Comparison of ENCODE assay signal across 8 cellular contexts in genomic region chr16:81778861-81779539, GRCh38. TPM values are rescaled to one million over a fixed set of nuclear protein-coding genes. Genes with fewer than 3 reads are reported as not detected.
DNase-seq lines count a peak whose midpoint lies in the region; ATAC-seq and TF ChIP-seq lines count a peak whose summit lies in the region.

Gene PLCG2 (plus strand): TSS chr16:81779291. CDS start chr16:81785990, 6,699 bp downstream.

- H3K4me3 ChIP-seq in BLaER1 treated with 17β-estradiol and CSF1 and Interleukin-3, amounts not matched to agents 10 nM and 100 nM: peak within 1 kb of the TSS; percentile 88 to 100 (median 98)
- H3K4me3 ChIP-seq in PC-9 (peak within 1 kb of the TSS; percentile 66), transverse colon (peak within 1 kb of the TSS; percentile 19 to 70 (median 64))

- in situ Hi-C loops in transverse colon (cut with MboI; ENCODE audit: low pct_ligation_motif_present in 1 of 4, low pct_unique_long_range_greater_than_20kb in 1 of 4, low sequenced_read_pairs in 3 of 4): no loop called here

- POLR2A ChIA-PET in PC-9 (lab: Charles Lee; ENCODE audit: unreplicated experiment): interaction anchor here (0.6 kb wide), 1 partner anchor 63 kb away, joined by 5 read pairs; no protein-coding TSS in a partner anchor

- CTCF ChIA-PET in PC-9 (lab: Charles Lee): no interaction called here

- intact Hi-C loops in PC-9 (cut with micrococcal nuclease; ENCODE audit: unreplicated experiment) (no loop called here), transverse colon (cut with DNase I; ENCODE audit: low total_unique reads) (no loop called here)

- TF ChIP-seq EP300 in transverse colon (IDR thresholded peaks at IDR 0.05; ENCODE audit: low read depth): no peak

- no peaks in the 10 kb centered on the region for H3K9me2 ChIP-seq in PC-9 (ENCODE audit: insufficient read depth)

- peak within 1 kb of the TSS; percentile 85 to 99 (median 95) for H3K9ac ChIP-seq in BLaER1 treated with 17β-estradiol and CSF1 and Interleukin-3, amounts not matched to agents 10 nM and 100 nM

- peaks cover 14 to 42% (median 34%) of the 10 kb centered on the region in 11 experiments; a peak in 20 of 22 replicates for H4K20me1 ChIP-seq in BLaER1 treated with 17β-estradiol and CSF1 and Interleukin-3, amounts not matched to agents 10 nM and 100 nM
- no peaks in the 10 kb centered on the region for H4K20me1 ChIP-seq in PC-9 (ENCODE audit: insufficient read depth)

- peak; percentile 85 for ATAC-seq in HG03196 (IDR thresholded peaks at IDR 0.05; ENCODE audit: unreplicated experiment)

- H3K9me3 ChIP-seq in BLaER1 treated with 17β-estradiol and CSF1 and Interleukin-3, amounts not matched to agents 10 nM and 100 nM (replicated peaks in 1 of 11): no peaks in the 10 kb centered on the region
- H3K9me3 ChIP-seq in PC-9 (ENCODE audit: insufficient read depth, low read depth): no peaks in the 10 kb centered on the region
- no peaks in the 10 kb centered on the region for H3K9me3 ChIP-seq in transverse colon

- no peaks in the 10 kb centered on the region for H3F3A ChIP-seq in PC-9 (ENCODE audit: insufficient read depth, low read depth)

- WGBS in transverse colon (ENCODE audit: low coverage in 1 of 2), 2 donors: 0 to 2% methylated on average over 10 to 69 of the region's 78 CpGs

- H3K36me3 ChIP-seq in BLaER1 treated with 17β-estradiol and CSF1 and Interleukin-3, amounts not matched to agents 10 nM and 100 nM: peaks cover 0 to 7% (median 0%) of the 10 kb centered on the region in 11 experiments; a peak in 1 of 22 replicates
- H3K36me3 ChIP-seq in PC-9 (ENCODE audit: low read depth) (no peaks in the 10 kb centered on the region), transverse colon (no peaks in the 10 kb centered on the region)

- peaks cover 52 to 72% (median 60%) of the 10 kb centered on the region in 10 experiments for H3K4me1 ChIP-seq in BLaER1 treated with 17β-estradiol and CSF1 and Interleukin-3, amounts not matched to agents 10 nM and 100 nM
- H3K4me1 ChIP-seq in PC-9 (replicated peaks; ENCODE audit: insufficient read depth) (peaks cover 4% of the 10 kb centered on the region; the same call in 1 of the 2 replicates), transverse colon (peaks cover 0 to 17% (median 12%) of the 10 kb centered on the region in 4 donors)

- peak within 1 kb of the TSS; percentile 69 for H3K4me3 Mint-ChIP-seq in osteocyte (ENCODE audit: unreplicated experiment)

- peaks cover 72% of the 10 kb centered on the region for H3K27me3 Mint-ChIP-seq in osteocyte (ENCODE audit: unreplicated experiment)

- BruUV-seq in PC-9 (replicated peaks; lab: Mats Ljungman, UMichigan): no TSS peak

- H3K9me3 Mint-ChIP-seq in osteocyte (ENCODE audit: unreplicated experiment): no peaks in the 10 kb centered on the region

- TF ChIP-seq POLR2A in GM19193 (IDR thresholded peaks at IDR 0.05; ENCODE audit: extremely low read depth, insufficient read depth, insufficient read length): peak; percentile 77
- no peak for TF ChIP-seq POLR2A in transverse colon (IDR thresholded peaks at IDR 0.05)

- H3K36me3 Mint-ChIP-seq in osteocyte (ENCODE audit: unreplicated experiment): no peaks in the 10 kb centered on the region

- H3K27ac ChIP-seq in BLaER1 treated with 17β-estradiol and CSF1 and Interleukin-3, amounts not matched to agents 10 nM and 100 nM: peak within 1 kb of the TSS; percentile 73 to 98 (median 93)
- H3K27ac ChIP-seq in PC-9 (no peak within 1 kb of the TSS), transverse colon (peak within 1 kb of the TSS; percentile 65 to 79 (median 72))

- DNase-seq in PC-9 (peak; percentile 59 to 84), germinal center (ENCODE audit: low spot score) (peak; percentile 89), osteocyte (ENCODE audit: extremely low spot score, unreplicated experiment) (no peak), transverse colon (peak; percentile 87)
- peak; percentile 34 to 44 for DNase-seq in activated T-helper 1 cell treated with anti-CD3 and anti-CD28 coated beads, Interleukin-2, amount 50 U/mL, for 16 hours (ENCODE audit: low read depth in 1 of 2, low spot score in 1 of 2)

- H3K4me1 Mint-ChIP-seq in osteocyte (ENCODE audit: unreplicated experiment): peaks cover 8% of the 10 kb centered on the region

- no peak within 1 kb of the TSS for H3K27ac Mint-ChIP-seq in osteocyte (ENCODE audit: unreplicated experiment)

- peaks cover 0 to 8% (median 0%) of the 10 kb centered on the region in 11 experiments; a peak in 2 of 22 replicates for H3K27me3 ChIP-seq in BLaER1 treated with 17β-estradiol and CSF1 and Interleukin-3, amounts not matched to agents 10 nM and 100 nM
- H3K27me3 ChIP-seq in PC-9 (ENCODE audit: insufficient read depth, low read depth) (peaks cover 17% of the 10 kb centered on the region), transverse colon (peaks cover 74% of the 10 kb centered on the region)

- H2AFZ ChIP-seq in PC-9: peak within 1 kb of the TSS; percentile 83

- no peaks in the 10 kb centered on the region for H3K79me2 ChIP-seq in PC-9 (ENCODE audit: low read depth)

- peak within 1 kb of the TSS; percentile 87 to 100 (median 98) for H3K4me2 ChIP-seq in BLaER1 treated with 17β-estradiol and CSF1 and Interleukin-3, amounts not matched to agents 10 nM and 100 nM
- peak within 1 kb of the TSS; percentile 95 for H3K4me2 ChIP-seq in PC-9

- TF ChIP-seq CTCF in PC-9 (conservative IDR thresholded peaks at IDR 0.05): no peak
- TF ChIP-seq CTCF in osteocyte (IDR thresholded peaks at IDR 0.05): no peak
- no peak for TF ChIP-seq CTCF in transverse colon (IDR thresholded peaks at IDR 0.05)

RNA-seq across cellular contexts. Expression of gene PLCG2, which starts in this region (rescaled TPM):
- total RNA-seq in PC-9 (2021): 7.9 and 10.8 TPM in 2 replicates
- 0.16 TPM in 1 of 2 replicates, not detected in the other for total RNA-seq in osteocyte
- total RNA-seq in transverse colon: 10 to 100 TPM in 3 of 4 donors, 1 to 10 TPM in 1; 9.0 to 65.9 (median 28.6) TPM
